1 cellular context compared by ENCODE assay signal in genomic region chr6:139426795-139427194, GRCh38.
TF ChIP-seq lines count a peak whose summit lies in the region.

No MANE protein-coding gene starts in this region.

TF ChIP-seq in K562, 482 proteins besides CTCF, POLR2A, EP300 and RAD21:
- no peak for TF ChIP-seq MTA2 (IDR thresholded peaks at IDR 0.05; ENCODE audit: low read depth)
- no peak for TF ChIP-seq E2F6 (IDR thresholded peaks at IDR 0.05; ENCODE audit: borderline replicate concordance in 1 of 2, extremely low read depth in 1 of 2, insufficient read depth in 1 of 2, insufficient read length in 1 of 2, low read depth in 1 of 2, low read length in 1 of 2, poor library complexity in 1 of 2, severe bottlenecking in 1 of 2)
- TF ChIP-seq BCLAF1 (IDR thresholded peaks at IDR 0.05; ENCODE audit: borderline replicate concordance in 1 of 2, control insufficient read depth in 1 of 2, low read depth in 2 of 2, low read length in 1 of 2), result no peak
- TF ChIP-seq ETV5 (CRISPR knock-in tag; IDR thresholded peaks at IDR 0.05; ENCODE audit: low read depth), result no peak
- TF ChIP-seq ZBTB1 (CRISPR knock-in tag; IDR thresholded peaks at IDR 0.05; ENCODE audit: borderline replicate concordance, low read depth), result no peak
- no peak for TF ChIP-seq JUND (IDR thresholded peaks at IDR 0.05; ENCODE audit: borderline replicate concordance, low read depth, low read length)
- TF ChIP-seq JUND (tag; IDR thresholded peaks at IDR 0.05; ENCODE audit: borderline replicate concordance, low read depth, low read length), result no peak
- no peak for TF ChIP-seq NCOR1 (IDR thresholded peaks at IDR 0.05)
- TF ChIP-seq ZFP36 (IDR thresholded peaks at IDR 0.05; ENCODE audit: low read depth, low read length, partially characterized antibody), result no peak
- no peak for TF ChIP-seq DIDO1 (tag; IDR thresholded peaks at IDR 0.05; ENCODE audit: low read depth)
- no peak for TF ChIP-seq SOX6 (IDR thresholded peaks at IDR 0.05)
- TF ChIP-seq CCAR2 (IDR thresholded peaks at IDR 0.05; ENCODE audit: low read depth, low read length), result no peak
- no peak for TF ChIP-seq ESRRA (IDR thresholded peaks at IDR 0.05; ENCODE audit: borderline replicate concordance, low read depth)
- TF ChIP-seq TEAD1 (CRISPR knock-in tag; IDR thresholded peaks at IDR 0.05), result no peak
- no peak for TF ChIP-seq MAZ (CRISPR knock-in tag; conservative IDR thresholded peaks at IDR 0.05 in 1 of 2, IDR thresholded peaks at IDR 0.05 in 1 of 2)
- TF ChIP-seq TAF9B (IDR thresholded peaks at IDR 0.05; ENCODE audit: partially characterized antibody), result no peak
- TF ChIP-seq CBX8 (IDR thresholded peaks at IDR 0.05; ENCODE audit: borderline replicate concordance, extremely low read depth, low read depth, low read length, poor library complexity, severe bottlenecking), result no peak
- TF ChIP-seq ZNF24 (IDR thresholded peaks at IDR 0.05), result no peak
